In the genomic region with DNA sequence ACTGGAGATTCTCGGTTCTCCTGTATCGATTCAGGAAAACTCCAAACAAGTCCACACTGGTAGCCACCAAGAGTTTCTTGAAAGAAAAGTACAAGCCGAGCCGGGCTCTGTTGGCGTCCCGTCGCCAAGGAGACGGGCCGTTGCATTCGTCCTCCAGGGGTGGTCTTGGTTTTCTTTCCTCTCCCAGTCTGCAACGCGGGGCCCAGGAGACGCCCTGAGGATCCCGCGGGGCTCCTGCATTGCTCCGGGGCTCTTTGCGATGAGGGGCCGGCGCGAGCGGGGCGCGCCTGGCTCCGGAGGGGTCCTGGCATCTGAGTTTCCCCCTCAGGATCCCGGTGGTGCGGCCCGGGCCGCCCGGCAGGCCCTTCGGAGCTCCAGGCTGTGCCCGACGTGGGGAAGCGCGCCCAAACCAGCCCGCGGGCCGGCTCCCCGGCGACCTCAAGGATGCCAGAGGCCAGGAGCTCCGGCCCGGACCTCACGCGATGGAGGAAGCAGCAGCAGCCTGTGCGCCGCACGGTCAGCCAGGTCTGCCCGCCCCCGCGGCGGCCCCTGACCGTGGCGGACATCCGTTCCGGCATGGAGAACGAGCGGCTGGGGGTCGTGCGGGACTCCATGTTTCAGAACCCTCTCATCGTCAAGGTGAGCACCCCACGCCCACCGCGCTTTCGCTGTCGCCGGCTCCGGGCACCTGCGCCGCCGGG, we compare ENCODE assay signal across 8 cellular contexts. TPM values are rescaled to one million over a fixed set of nuclear protein-coding genes. Genes with fewer than 3 reads are reported as not detected.
A peak's percentile ranks its signal among the peaks of the same experiment; 100 is the strongest.
DNase-seq lines count a peak whose midpoint lies in the region; TF ChIP-seq lines count a peak whose summit lies in the region.

CFAP77 (plus strand) TSS at position 384 of the 701 bp plus-strand sequence; CDS start at position 445, 61 bp downstream.

- no peaks in the 10 kb centered on the region for H3K9me3 Mint-ChIP-seq in Calu3 (ENCODE audit: low read depth, unreplicated experiment)
- H3K9me3 Mint-ChIP-seq in dendritic cell treated with granulocyte-macrophage colony-stimulating factor and Interleukin-4, amounts not matched to agents 40 ng/mL and 50 ng/mL, for 4 days: no peaks in the 10 kb centered on the region
- H3K9me3 Mint-ChIP-seq in stimulated activated naive CD8-positive, alpha-beta T cell treated with anti-CD3 and anti-CD28 coated beads, Interleukin-15, Interleukin-2, amounts not matched to agents 100 ng/mL and 50 ng/mL, for 24 hours: no peaks in the 10 kb centered on the region

- intact Hi-C loops in Calu3 (cut with micrococcal nuclease; ENCODE audit: unreplicated experiment): loop anchor here (5.0 to 10.0 kb wide), 2 partner anchors 167 to 385 kb away; no protein-coding TSS in a partner anchor
- intact Hi-C loops in dendritic cell treated with granulocyte-macrophage colony-stimulating factor and Interleukin-4, amounts not matched to agents 40 ng/mL and 50 ng/mL, for 4 days (cut with micrococcal nuclease): loop anchor here (2.0 kb wide), 1 partner anchor 391 kb away; no protein-coding TSS in a partner anchor
- intact Hi-C loops in lower leg skin (cut with DNase I; ENCODE audit: low total_unique reads): no loop called here

- H3K27ac ChIP-seq in VCaP: peak within 1 kb of the TSS; percentile 87

- peaks cover 23% of the 10 kb centered on the region for H3K27me3 Mint-ChIP-seq in Calu3 (ENCODE audit: unreplicated experiment)
- peaks cover 56% of the 10 kb centered on the region for H3K27me3 Mint-ChIP-seq in dendritic cell treated with granulocyte-macrophage colony-stimulating factor and Interleukin-4, amounts not matched to agents 40 ng/mL and 50 ng/mL, for 4 days
- peaks cover 44% of the 10 kb centered on the region for H3K27me3 Mint-ChIP-seq in stimulated activated naive CD8-positive, alpha-beta T cell treated with anti-CD3 and anti-CD28 coated beads, Interleukin-15, Interleukin-2, amounts not matched to agents 100 ng/mL and 50 ng/mL, for 24 hours

- TF ChIP-seq CTCF in Calu3 (IDR thresholded peaks at IDR 0.05; ENCODE audit: unreplicated experiment) (no peak), VCaP (conservative IDR thresholded peaks at IDR 0.05) (no peak), lower leg skin (IDR thresholded peaks at IDR 0.05) (no peak)

- peak within 1 kb of the TSS; percentile 18 for H3K4me3 ChIP-seq in lower leg skin (ENCODE audit: low read depth, poor library complexity, severe bottlenecking)

- H3K27ac Mint-ChIP-seq in Calu3 (ENCODE audit: unreplicated experiment): no peak within 1 kb of the TSS
- no peak within 1 kb of the TSS for H3K27ac Mint-ChIP-seq in dendritic cell treated with granulocyte-macrophage colony-stimulating factor and Interleukin-4, amounts not matched to agents 40 ng/mL and 50 ng/mL, for 4 days
- H3K27ac Mint-ChIP-seq in stimulated activated naive CD8-positive, alpha-beta T cell treated with anti-CD3 and anti-CD28 coated beads, Interleukin-15, Interleukin-2, amounts not matched to agents 100 ng/mL and 50 ng/mL, for 24 hours: peak within 1 kb of the TSS; percentile 5

- peaks cover 17% of the 10 kb centered on the region for H3K36me3 Mint-ChIP-seq in Calu3 (ENCODE audit: insufficient read depth, unreplicated experiment)
- peaks cover 7% of the 10 kb centered on the region for H3K36me3 Mint-ChIP-seq in dendritic cell treated with granulocyte-macrophage colony-stimulating factor and Interleukin-4, amounts not matched to agents 40 ng/mL and 50 ng/mL, for 4 days (ENCODE audit: low read depth)
- H3K36me3 Mint-ChIP-seq in stimulated activated naive CD8-positive, alpha-beta T cell treated with anti-CD3 and anti-CD28 coated beads, Interleukin-15, Interleukin-2, amounts not matched to agents 100 ng/mL and 50 ng/mL, for 24 hours (ENCODE audit: low read depth): peaks cover 7% of the 10 kb centered on the region

- WGBS in lower leg skin, 2 donors: 0 to 2% methylated on average over 26 to 44 of the region's 69 CpGs

- peak within 1 kb of the TSS; percentile 52 for H3K4me3 Mint-ChIP-seq in Calu3 (ENCODE audit: low read depth, unreplicated experiment)
- peak within 1 kb of the TSS; percentile 53 for H3K4me3 Mint-ChIP-seq in dendritic cell treated with granulocyte-macrophage colony-stimulating factor and Interleukin-4, amounts not matched to agents 40 ng/mL and 50 ng/mL, for 4 days
- peak within 1 kb of the TSS; percentile 70 for H3K4me3 Mint-ChIP-seq in stimulated activated naive CD8-positive, alpha-beta T cell treated with anti-CD3 and anti-CD28 coated beads, Interleukin-15, Interleukin-2, amounts not matched to agents 100 ng/mL and 50 ng/mL, for 24 hours

- peaks cover 19% of the 10 kb centered on the region for H3K4me1 Mint-ChIP-seq in Calu3 (ENCODE audit: low read depth, unreplicated experiment)
- H3K4me1 Mint-ChIP-seq in dendritic cell treated with granulocyte-macrophage colony-stimulating factor and Interleukin-4, amounts not matched to agents 40 ng/mL and 50 ng/mL, for 4 days (ENCODE audit: low read depth): peaks cover 34% of the 10 kb centered on the region
- peaks cover 48% of the 10 kb centered on the region for H3K4me1 Mint-ChIP-seq in stimulated activated naive CD8-positive, alpha-beta T cell treated with anti-CD3 and anti-CD28 coated beads, Interleukin-15, Interleukin-2, amounts not matched to agents 100 ng/mL and 50 ng/mL, for 24 hours (ENCODE audit: low read depth)

- DNase-seq in Calu3: peak; percentile 32
- peak; percentile 58 for DNase-seq in KBM-7
- peak in 1 of 2 donors; percentile 86 for DNase-seq in lower leg skin (ENCODE audit: low spot score in 2 of 2)
- DNase-seq in NCI-H510A treated with DMSO at 0.1 percent for 48 hours (lab: John Stamatoyannopoulos, UW): no peak
- DNase-seq in NCI-H2081 treated with DMSO at 0.1 percent for 48 hours (lab: John Stamatoyannopoulos, UW): no peak

- in situ Hi-C loops in KBM-7 (cut with MboI; ENCODE audit: low pct_unique_long_range_greater_than_20kb, low sequenced_read_pairs): no loop called here

- BruUV-seq in Calu3 (replicated peaks; lab: Mats Ljungman, UMichigan): no TSS peak

- no peak for TF ChIP-seq POLR2A in lower leg skin (IDR thresholded peaks at IDR 0.05)

- CTCF ChIA-PET in Calu3 (lab: Charles Lee): interaction anchor here (0.6 kb wide), 2 partner anchors 36 to 162 kb away, joined by 3 to 4 read pairs; no protein-coding TSS in a partner anchor

RNA-seq across cellular contexts. Expression of gene CFAP77, which starts in this region (rescaled TPM):
- total RNA-seq in Calu3 (2022): not detected in 2 replicates
- total RNA-seq in lower leg skin: not detected

Comparison
In these comparisons a context has a peak if more than half of its experiments do, and no peak if none do; other contexts are left out.
1. Peak in DNase-seq in Calu3; RNA of the gene not detected or under 1 TPM.